ENCODE assay signal across 16 cellular contexts in genomic region chr14:85577542-85578140, GRCh38. TPM values are rescaled to one million over a fixed set of nuclear protein-coding genes. Genes with fewer than 3 reads are reported as not detected.
"Had no signal": no experiment of that assay in that cellular context is flagged by ENCODE, and none has a peak within 500 bp of the region (broad histone marks: within the 10 kb centered on the region; RNA-seq: fewer than 3 reads in every experiment).

No MANE protein-coding gene starts in this region.

- H2AFZ ChIP-seq: neural progenitor cell had no signal

- H3K36me3 Mint-ChIP-seq: activated CD8-positive, alpha-beta memory T cell treated with anti-CD3 and anti-CD28 coated beads, Interleukin-2, amount 10 ng/mL, durations not matched to agents 7 days and 5 days; activated naive CD8-positive, alpha-beta T cell treated with anti-CD3 and anti-CD28 coated beads for 36 hours; memory B cell; neural progenitor cell; stimulated activated effector memory CD8-positive, alpha-beta T cell treated with anti-CD3 and anti-CD28 coated beads, Interleukin-12 subunit alpha, Interleukin-12 subunit beta, amount 100 ng/mL, for 72 hours had no signal

- H3K4me3 ChIP-seq: colonic mucosa, left ventricle myocardium inferior, neural progenitor cell, pancreas, tibial nerve had no signal

- H3K27ac ChIP-seq: colonic mucosa, left ventricle myocardium inferior, neural progenitor cell, pancreas had no signal

- H3K4me1 Mint-ChIP-seq: activated CD8-positive, alpha-beta memory T cell treated with anti-CD3 and anti-CD28 coated beads, Interleukin-2, amount 10 ng/mL, durations not matched to agents 7 days and 5 days; activated naive CD8-positive, alpha-beta T cell treated with anti-CD3 and anti-CD28 coated beads for 36 hours; memory B cell; stimulated activated effector memory CD8-positive, alpha-beta T cell treated with anti-CD3 and anti-CD28 coated beads, Interleukin-12 subunit alpha, Interleukin-12 subunit beta, amount 100 ng/mL, for 72 hours had no signal

- H3K4me1 ChIP-seq: colonic mucosa, left ventricle myocardium inferior had no signal

- H3K4me2 ChIP-seq: neural progenitor cell had no signal

- H3K9me3 ChIP-seq: colonic mucosa, left ventricle myocardium inferior, pancreas, tibial nerve had no signal

- H3K9ac ChIP-seq: neural progenitor cell had no signal

- H3K36me3 ChIP-seq: colonic mucosa, left ventricle myocardium inferior, neural progenitor cell, pancreas, tibial nerve had no signal

- H3K9me3 Mint-ChIP-seq: activated naive CD8-positive, alpha-beta T cell treated with anti-CD3 and anti-CD28 coated beads for 36 hours; activated T-cell treated with anti-CD3 and anti-CD28 coated beads, Interleukin-2, amount 50 U/mL, for 24 hours; neural progenitor cell had no signal

- DNase-seq: activated CD4-positive, alpha-beta T cell treated with anti-CD3 and anti-CD28 coated beads, Interleukin-2, amount 50 U/mL, for 4 hours; activated CD8-positive, alpha-beta memory T cell treated with anti-CD3 and anti-CD28 coated beads, Interleukin-2, amount 10 ng/mL, durations not matched to agents 7 days and 5 days; activated gamma-delta T cell treated with Interleukin-2 at 50 U/mL for 16 hours; activated naive CD8-positive, alpha-beta T cell treated with anti-CD3 and anti-CD28 coated beads for 36 hours; activated T-cell treated with anti-CD3 and anti-CD28 coated beads, Interleukin-2, amount 50 U/mL, for 24 hours; aorta; colonic mucosa; effector CD4-positive, alpha-beta T cell; left ventricle myocardium inferior; pancreas; T-helper 2 cell had no signal

- H3K27me3 Mint-ChIP-seq: activated CD8-positive, alpha-beta memory T cell treated with anti-CD3 and anti-CD28 coated beads, Interleukin-2, amount 10 ng/mL, durations not matched to agents 7 days and 5 days; activated naive CD8-positive, alpha-beta T cell treated with anti-CD3 and anti-CD28 coated beads for 36 hours; activated T-cell treated with anti-CD3 and anti-CD28 coated beads, Interleukin-2, amount 50 U/mL, for 24 hours; memory B cell had no signal

- H3K27me3 ChIP-seq: colonic mucosa, neural progenitor cell, pancreas, tibial nerve had no signal

- H3K27ac Mint-ChIP-seq: activated CD8-positive, alpha-beta memory T cell treated with anti-CD3 and anti-CD28 coated beads, Interleukin-2, amount 10 ng/mL, durations not matched to agents 7 days and 5 days; activated naive CD8-positive, alpha-beta T cell treated with anti-CD3 and anti-CD28 coated beads for 36 hours; activated T-cell treated with anti-CD3 and anti-CD28 coated beads, Interleukin-2, amount 50 U/mL, for 24 hours; memory B cell; neural progenitor cell; stimulated activated effector memory CD8-positive, alpha-beta T cell treated with anti-CD3 and anti-CD28 coated beads, Interleukin-12 subunit alpha, Interleukin-12 subunit beta, amount 100 ng/mL, for 72 hours had no signal

- ATAC-seq: activated CD4-positive, CD25-positive, alpha-beta regulatory T cell treated with anti-CD3 and anti-CD28 coated beads, Interleukin-2, amount 50 U/mL, for 24 hours; activated CD8-positive, alpha-beta memory T cell treated with anti-CD3 and anti-CD28 coated beads, Interleukin-2, amount 10 ng/mL, durations not matched to agents 7 days and 5 days; pancreas; stimulated activated effector memory CD8-positive, alpha-beta T cell treated with anti-CD3 and anti-CD28 coated beads, Interleukin-12 subunit alpha, Interleukin-12 subunit beta, amount 100 ng/mL, for 72 hours had no signal

- H3K4me3 Mint-ChIP-seq: activated CD8-positive, alpha-beta memory T cell treated with anti-CD3 and anti-CD28 coated beads, Interleukin-2, amount 10 ng/mL, durations not matched to agents 7 days and 5 days; activated naive CD8-positive, alpha-beta T cell treated with anti-CD3 and anti-CD28 coated beads for 36 hours; activated T-cell treated with anti-CD3 and anti-CD28 coated beads, Interleukin-2, amount 50 U/mL, for 24 hours; memory B cell; neural progenitor cell; stimulated activated effector memory CD8-positive, alpha-beta T cell treated with anti-CD3 and anti-CD28 coated beads, Interleukin-12 subunit alpha, Interleukin-12 subunit beta, amount 100 ng/mL, for 72 hours had no signal

RNA-seq across cellular contexts. Expression of gene FLRT2, which starts 47.7 kb away (rescaled TPM):
- total RNA-seq: activated CD8-positive, alpha-beta memory T cell treated with anti-CD3 and anti-CD28 coated beads, Interleukin-2, amount 10 ng/mL, durations not matched to agents 7 days and 5 days; activated naive CD8-positive, alpha-beta T cell treated with anti-CD3 and anti-CD28 coated beads for 36 hours had no signal
